In genomic region chr6:29942275-29943052, GRCh38 we compare ENCODE assay signal across 8 cellular contexts. TPM values are rescaled to one million over a fixed set of nuclear protein-coding genes. Genes with fewer than 3 reads are reported as not detected.
DNase-seq lines count a peak whose midpoint lies in the region; ATAC-seq lines count a peak whose summit lies in the region.

Gene HLA-A (plus strand): TSS chr6:29942532. CDS start chr6:29942554, 22 bp downstream.

- peak within 1 kb of the TSS; percentile 87 to 99 (median 97) for H3K4me3 Mint-ChIP-seq in CD8-positive, alpha-beta memory T cell

- H3K4me1 Mint-ChIP-seq in CD8-positive, alpha-beta memory T cell: peaks cover 53 to 60% (median 55%) of the 10 kb centered on the region in 3 donors

- DNase-seq in CD8-positive, alpha-beta memory T cell: peak; percentile 89 to 97 (median 93)
- DNase-seq in HS-27A (ENCODE audit: low read depth) (peak; percentile 84), NK-92 (lab: John Stamatoyannopoulos, UW; ENCODE audit: unreplicated experiment) (peak; percentile 52), lung microvascular endothelial cell (ENCODE audit: low read depth in 2 of 2) (peak; percentile 97)
- DNase-seq in effector memory CD4-positive, alpha-beta T cell: peak; percentile 91 to 94 (median 93)
- DNase-seq in stimulated activated CD4-positive, alpha-beta T cell treated with anti-CD3 and anti-CD28 coated beads, TNF-alpha, amount 100 ng/mL, for 4 hours (ENCODE audit: low read depth in 3 of 3): peak; percentile 83 to 90 (median 84)

- H3K27me3 Mint-ChIP-seq in CD8-positive, alpha-beta memory T cell: peaks cover 0 to 16% of the 10 kb centered on the region in 2 donors

- H3K27ac Mint-ChIP-seq in CD8-positive, alpha-beta memory T cell: peak within 1 kb of the TSS; percentile 98 to 100 (median 100)

- H3K9me3 Mint-ChIP-seq in CD8-positive, alpha-beta memory T cell: peaks cover 0 to 5% (median 0%) of the 10 kb centered on the region in 5 donors

- H3K9me3 ChIP-seq in CD8-positive, alpha-beta memory T cell (ENCODE audit: low read length): no peaks in the 10 kb centered on the region
- H3K9me3 ChIP-seq in effector memory CD4-positive, alpha-beta T cell (ENCODE audit: control insufficient read depth, low read length): no peaks in the 10 kb centered on the region

- peaks cover 32 to 59% (median 33%) of the 10 kb centered on the region in 3 donors for H3K36me3 Mint-ChIP-seq in CD8-positive, alpha-beta memory T cell

- H3K36me3 ChIP-seq in CD8-positive, alpha-beta memory T cell (ENCODE audit: insufficient read depth, low read length): peaks cover 34% of the 10 kb centered on the region
- peaks cover 38% of the 10 kb centered on the region for H3K36me3 ChIP-seq in effector memory CD4-positive, alpha-beta T cell (ENCODE audit: control insufficient read depth, insufficient read depth, low read length)

- peak; percentile 86 for ATAC-seq in GM19468 (IDR thresholded peaks at IDR 0.05; ENCODE audit: extremely low read depth, unreplicated experiment)

- POLR2A ChIA-PET in CD8-positive, alpha-beta memory T cell (lab: Charles Lee): interaction anchor here (0.6 to 2.7 kb wide), 3 partner anchors 16 to 33 kb away, joined by 4 to 21 read pairs (median 6); no protein-coding TSS in a partner anchor
- POLR2A ChIA-PET in activated CD8-positive, alpha-beta memory T cell treated with anti-CD3 and anti-CD28 coated beads for 36 hours (lab: Charles Lee): interaction anchor here (1.0 kb wide), 1 partner anchor 22 kb away, joined by 5 read pairs; no protein-coding TSS in a partner anchor

- peaks cover 39% of the 10 kb centered on the region for H3K4me1 ChIP-seq in CD8-positive, alpha-beta memory T cell (ENCODE audit: insufficient read depth, low read length)
- peaks cover 38% of the 10 kb centered on the region for H3K4me1 ChIP-seq in effector memory CD4-positive, alpha-beta T cell (ENCODE audit: control insufficient read depth, insufficient read depth, low read length, poor library complexity, severe bottlenecking)

- no peaks in the 10 kb centered on the region for H3K27me3 ChIP-seq in CD8-positive, alpha-beta memory T cell (ENCODE audit: insufficient read depth, low read length, poor library complexity, severe bottlenecking)
- H3K27me3 ChIP-seq in effector memory CD4-positive, alpha-beta T cell (replicated peaks; ENCODE audit: control insufficient read depth, insufficient read depth, low read length, poor library complexity, severe bottlenecking): no peaks in the 10 kb centered on the region

- H3K4me3 ChIP-seq in CD8-positive, alpha-beta memory T cell (ENCODE audit: low read length): peak within 1 kb of the TSS; percentile 91
- peak within 1 kb of the TSS; percentile 91 for H3K4me3 ChIP-seq in effector memory CD4-positive, alpha-beta T cell (ENCODE audit: insufficient read depth, low read depth, low read length, poor library complexity, severe bottlenecking)

- H3K27ac ChIP-seq in CD8-positive, alpha-beta memory T cell (ENCODE audit: low read depth, low read length): peak within 1 kb of the TSS; percentile 94
- peak within 1 kb of the TSS; percentile 100 for H3K27ac ChIP-seq in effector memory CD4-positive, alpha-beta T cell (ENCODE audit: insufficient read depth, low read length, poor library complexity, severe bottlenecking)

- CTCF ChIA-PET in CD8-positive, alpha-beta memory T cell (lab: Charles Lee): interaction anchor here (2.0 kb wide), 1 partner anchor 23 kb away, joined by 11 read pairs; no protein-coding TSS in a partner anchor
- CTCF ChIA-PET in activated CD8-positive, alpha-beta memory T cell treated with anti-CD3 and anti-CD28 coated beads for 36 hours (lab: Charles Lee): no interaction called here

RNA-seq across cellular contexts. Expression of gene HLA-A, which starts in this region (rescaled TPM):
- total RNA-seq in CD8-positive, alpha-beta memory T cell: 1,000 to 10,000 TPM; 1,371 to 1,390 TPM
- 3,526 TPM for polyA plus RNA-seq in CD8-positive, alpha-beta memory T cell
- total RNA-seq in activated CD8-positive, alpha-beta memory T cell treated with anti-CD3 and anti-CD28 coated beads for 36 hours: 1,000 to 10,000 TPM; 1,039 to 1,049 TPM
- total RNA-seq in lung microvascular endothelial cell: 536 and 593 TPM in 2 replicates

Comparison
In these comparisons a context has a peak if more than half of its experiments do, and no peak if none do; other contexts are left out.
1. Peak in every context shown above with its lines: DNase-seq, ATAC-seq, H3K4me3 ChIP-seq and H3K27ac ChIP-seq.